Comparison of ENCODE assay signal across 19 cellular contexts in genomic region chr20:22904905-22905304, GRCh38.
"Had no signal": no experiment of that assay in that cellular context is flagged by ENCODE, and none has a peak within 500 bp of the region (broad histone marks: within the 10 kb centered on the region; RNA-seq: fewer than 3 reads in every experiment).

No MANE protein-coding gene starts in this region.

- H3K36me3 ChIP-seq: gastrocnemius medialis, heart right ventricle, neutrophil, sigmoid colon, stomach, thoracic aorta, transverse colon had no signal

- H3K27ac ChIP-seq: gastrocnemius medialis, heart right ventricle, neutrophil, psoas muscle, sigmoid colon, stomach, thoracic aorta, transverse colon had no signal

- FAIRE-seq: colon, keratinocyte, small intestine had no signal

- H3K9me3 ChIP-seq: gastrocnemius medialis, neutrophil, thoracic aorta had no signal

- H3K27me3 ChIP-seq: gastrocnemius medialis, neutrophil, sigmoid colon, stomach, transverse colon had no signal

- DNase-seq: cerebellar nuclear complex; erythroblast; mesendoderm; naive thymus-derived CD4-positive, alpha-beta T cell; nephron progenitor cell; sigmoid colon; small intestine; stimulated activated CD4-positive, alpha-beta T cell treated with anti-CD3 and anti-CD28 coated beads, Interleukin-12 subunit alpha, Interleukin-12 subunit beta, amount 100 ng/mL, for 4 hours; stimulated activated naive CD4-positive, alpha-beta T cell; stomach; transverse colon had no signal

- H3K4me1 ChIP-seq: gastrocnemius medialis, psoas muscle, sigmoid colon, stomach, transverse colon had no signal

- H3K4me3 ChIP-seq: gastrocnemius medialis, heart right ventricle, lung, psoas muscle, sigmoid colon, stomach, thoracic aorta, transverse colon had no signal
